In genomic region chr19:39126593-39127187, GRCh38 we compare ENCODE assay signal across 1 cellular context.
TF ChIP-seq lines count a peak whose summit lies in the region.

No MANE protein-coding gene starts in this region.

TF ChIP-seq in SK-N-SH, 30 proteins besides CTCF, POLR2A, EP300 and RAD21 (continued from another document):
- TF ChIP-seq REST (IDR thresholded peaks at IDR 0.05; ENCODE audit: low read depth, low read length) = no peak
- no peak for TF ChIP-seq TCF12 (IDR thresholded peaks at IDR 0.05)
- no peak for TF ChIP-seq NRF1 (IDR thresholded peaks at IDR 0.05; ENCODE audit: low read depth, low read length)
- no peak for TF ChIP-seq ZBTB33 (IDR thresholded peaks at IDR 0.05; ENCODE audit: borderline replicate concordance, low read depth)
- TF ChIP-seq RXRA (IDR thresholded peaks at IDR 0.05; ENCODE audit: borderline replicate concordance, low read depth) = no peak
- TF ChIP-seq PBX3 (IDR thresholded peaks at IDR 0.05) = no peak
- no peak for TF ChIP-seq IRF3 (IDR thresholded peaks at IDR 0.05; ENCODE audit: low read depth, low read length)
- no peak for TF ChIP-seq USF1 (IDR thresholded peaks at IDR 0.05; ENCODE audit: borderline replicate concordance, low read depth)
- no peak for TF ChIP-seq RCOR1 (IDR thresholded peaks at IDR 0.05; ENCODE audit: low read length)
- no peak for TF ChIP-seq FOXM1 (IDR thresholded peaks at IDR 0.05; ENCODE audit: low read depth)
TF ChIP-seq in SK-N-SH: peak in this region for 0.
